ENCODE assay signal across 8 cellular contexts in the genomic region with DNA sequence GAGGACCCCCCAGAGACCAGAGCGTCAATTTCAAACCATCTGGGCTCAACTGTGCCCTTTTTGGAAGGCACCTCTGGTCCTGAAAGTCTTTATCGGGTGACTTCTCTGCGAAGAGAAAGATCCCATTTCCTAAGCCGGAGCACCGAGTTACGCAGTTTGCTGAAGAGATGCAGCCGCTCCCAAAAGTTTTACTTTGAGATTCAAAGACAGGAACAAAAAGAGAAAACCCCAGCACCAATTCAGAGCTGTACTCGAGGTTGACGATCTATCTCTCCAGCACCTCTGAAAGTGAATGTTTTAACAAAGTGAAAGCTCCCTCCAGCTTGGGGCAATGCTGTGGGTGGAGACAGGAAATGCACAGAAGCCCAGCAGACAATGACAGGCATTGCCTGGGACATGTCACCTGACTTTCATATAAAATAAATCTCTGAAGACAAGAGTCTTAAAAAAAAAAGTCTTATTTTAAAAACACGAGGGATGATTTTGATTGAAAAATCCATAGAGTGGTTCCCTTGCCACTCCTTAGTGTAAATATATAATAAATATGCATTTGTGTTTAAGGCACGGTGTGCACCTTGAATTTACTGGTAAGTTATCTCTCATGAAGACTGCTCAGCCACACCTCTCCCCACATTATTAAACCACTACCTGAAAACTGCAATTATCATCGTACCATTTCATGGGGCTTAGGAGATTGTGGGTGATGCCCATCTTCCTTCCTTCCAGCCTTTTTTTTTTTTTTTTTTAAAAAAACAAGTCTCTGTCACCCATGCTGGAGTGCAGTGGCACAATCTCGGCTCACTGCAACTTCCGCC.
DNase-seq lines count a peak whose midpoint lies in the region; ATAC-seq and TF ChIP-seq lines count a peak whose summit lies in the region.

No MANE protein-coding gene starts in this region.

- H3K4me1 Mint-ChIP-seq in memory B cell: peaks cover 40% of the 10 kb centered on the region

- DNase-seq in AG09309 (ENCODE audit: low read depth) (no peak), ecto neural progenitor cell (ENCODE audit: low spot score) (peak; percentile 49), memory B cell (ENCODE audit: low spot score in 2 of 2) (peak; percentile 51 to 74), posterior vena cava (ENCODE audit: low spot score) (no peak)
- peak; percentile 81 for DNase-seq in activated CD4-positive, alpha-beta T cell treated with anti-CD3 and anti-CD28 coated beads for 48 hours
- peak; percentile 30 to 57 for DNase-seq in stimulated activated CD8-positive, alpha-beta memory T cell treated with anti-CD3 and anti-CD28 coated beads, Interleukin-2, amount 100 ng/mL, for 48 hours (ENCODE audit: low read depth in 2 of 2)

- peaks cover 47% of the 10 kb centered on the region for H3K4me1 ChIP-seq in HUES6 (ENCODE audit: control insufficient read depth, insufficient read depth, low read length)

- H3K9me3 Mint-ChIP-seq in memory B cell: no peaks in the 10 kb centered on the region

- H3K27me3 ChIP-seq in HUES6 (ENCODE audit: control insufficient read depth, insufficient read depth, low read length): no peaks in the 10 kb centered on the region

- H3K36me3 Mint-ChIP-seq in memory B cell: peaks cover 24% of the 10 kb centered on the region

- peak overlapping the region; percentile 79 for H3K27ac ChIP-seq in HUES6 (ENCODE audit: low read depth, low read length)

- peak overlapping the region; percentile 71 for H3K4me3 Mint-ChIP-seq in memory B cell

- ATAC-seq in GM19463 (IDR thresholded peaks at IDR 0.05; ENCODE audit: unreplicated experiment): peak; percentile 83
- peak; percentile 97 for ATAC-seq in memory B cell (ENCODE audit: low read depth)

- peak overlapping the region; percentile 95 for H3K27ac Mint-ChIP-seq in memory B cell

- intact Hi-C loops in posterior vena cava (cut with DNase I): no loop called here

- no peaks in the 10 kb centered on the region for H3K9me3 ChIP-seq in HUES6 (ENCODE audit: control insufficient read depth, insufficient read depth, low read depth, low read length)

- H3K4me3 ChIP-seq in AG09309 (ENCODE audit: control insufficient read depth, low read depth, low read length) (peak overlapping the region; percentile 30), HUES6 (ENCODE audit: low read depth, low read length) (peak overlapping the region; percentile 47)

- H3K9ac ChIP-seq in HUES6 (ENCODE audit: low read length): peak overlapping the region; percentile 64

- no peak for TF ChIP-seq CTCF in AG09309 (IDR thresholded peaks at IDR 0.05; ENCODE audit: control insufficient read depth, insufficient read depth, low read depth, low read length, missing control alignments)

- H3K27me3 Mint-ChIP-seq in memory B cell: no peaks in the 10 kb centered on the region

- H3K36me3 ChIP-seq in HUES6 (ENCODE audit: control insufficient read depth, insufficient read depth, low read length): no peaks in the 10 kb centered on the region

Comparison
In these comparisons a context has a peak if more than half of its experiments do, and no peak if none do; other contexts are left out.
1. DNase-seq: peak in activated CD4-positive, alpha-beta T cell treated with anti-CD3 and anti-CD28 coated beads for 48 hours (single experiment), ecto neural progenitor cell (single experiment), memory B cell (2 of 2) and stimulated activated CD8-positive, alpha-beta memory T cell treated with anti-CD3 and anti-CD28 coated beads, Interleukin-2, amount 100 ng/mL, for 48 hours (2 of 2); none in AG09309 (single experiment) and posterior vena cava (single experiment).